In the genomic region with DNA sequence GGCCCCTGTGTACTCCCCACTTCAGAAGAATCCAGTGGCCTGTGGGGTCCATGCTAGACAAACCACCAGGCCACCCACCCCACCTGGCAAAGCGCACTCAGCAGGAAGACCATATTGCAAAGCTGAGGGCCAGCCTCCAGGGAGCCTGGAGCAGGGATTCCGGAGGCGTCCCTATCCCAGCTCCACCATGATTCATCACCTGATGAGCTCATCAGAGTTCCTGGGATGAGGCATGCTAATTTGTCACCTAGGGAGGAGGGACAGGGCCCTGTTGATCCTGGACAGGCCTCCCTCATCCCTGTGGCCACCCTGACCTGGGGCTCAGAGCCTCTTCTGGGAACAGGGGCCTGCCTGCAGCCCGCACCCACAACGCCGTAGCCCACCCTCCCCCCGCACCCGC, we compare ENCODE assay signal across 3 cellular contexts.
TF ChIP-seq lines count a peak whose summit lies in the region.

No MANE protein-coding gene starts in this region.

TF ChIP-seq in IMR-90, 13 proteins besides CTCF, POLR2A, EP300 and RAD21:
- TF ChIP-seq MAFK (IDR thresholded peaks at IDR 0.05; ENCODE audit: low read depth, low read length): no peak
- peak; percentile 64 for TF ChIP-seq FOS (IDR thresholded peaks at IDR 0.05; ENCODE audit: low read depth, low read length)
- TF ChIP-seq, protein P1, sequence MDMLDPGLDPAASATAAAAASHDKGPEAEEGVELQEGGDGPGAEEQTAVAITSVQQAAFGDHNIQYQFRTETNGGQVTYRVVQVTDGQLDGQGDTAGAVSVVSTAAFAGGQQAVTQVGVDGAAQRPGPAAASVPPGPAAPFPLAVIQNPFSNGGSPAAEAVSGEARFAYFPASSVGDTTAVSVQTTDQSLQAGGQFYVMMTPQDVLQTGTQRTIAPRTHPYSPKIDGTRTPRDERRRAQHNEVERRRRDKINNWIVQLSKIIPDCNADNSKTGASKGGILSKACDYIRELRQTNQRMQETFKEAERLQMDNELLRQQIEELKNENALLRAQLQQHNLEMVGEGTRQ (IDR thresholded peaks at IDR 0.05; ENCODE audit: low read depth, low read length): no peak
- TF ChIP-seq SMC3 (IDR thresholded peaks at IDR 0.05; ENCODE audit: low read depth, low read length): no peak
- TF ChIP-seq CEBPB (IDR thresholded peaks at IDR 0.05; ENCODE audit: low read depth, low read length): peak; percentile 5; the same call in 1 of the 2 replicates

TF ChIP-seq in K562, 482 proteins besides CTCF, POLR2A, EP300 and RAD21 (continues in another document):
- TF ChIP-seq ELF1 (tag; IDR thresholded peaks at IDR 0.05): no peak
- TF ChIP-seq, protein P2, sequence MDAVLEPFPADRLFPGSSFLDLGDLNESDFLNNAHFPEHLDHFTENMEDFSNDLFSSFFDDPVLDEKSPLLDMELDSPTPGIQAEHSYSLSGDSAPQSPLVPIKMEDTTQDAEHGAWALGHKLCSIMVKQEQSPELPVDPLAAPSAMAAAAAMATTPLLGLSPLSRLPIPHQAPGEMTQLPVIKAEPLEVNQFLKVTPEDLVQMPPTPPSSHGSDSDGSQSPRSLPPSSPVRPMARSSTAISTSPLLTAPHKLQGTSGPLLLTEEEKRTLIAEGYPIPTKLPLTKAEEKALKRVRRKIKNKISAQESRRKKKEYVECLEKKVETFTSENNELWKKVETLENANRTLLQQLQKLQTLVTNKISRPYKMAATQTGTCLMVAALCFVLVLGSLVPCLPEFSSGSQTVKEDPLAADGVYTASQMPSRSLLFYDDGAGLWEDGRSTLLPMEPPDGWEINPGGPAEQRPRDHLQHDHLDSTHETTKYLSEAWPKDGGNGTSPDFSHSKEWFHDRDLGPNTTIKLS (IDR thresholded peaks at IDR 0.05; ENCODE audit: borderline replicate concordance, low read depth): no peak
- TF ChIP-seq ZNF239 (CRISPR knock-in tag; IDR thresholded peaks at IDR 0.05): no peak
- TF ChIP-seq, protein P3, sequence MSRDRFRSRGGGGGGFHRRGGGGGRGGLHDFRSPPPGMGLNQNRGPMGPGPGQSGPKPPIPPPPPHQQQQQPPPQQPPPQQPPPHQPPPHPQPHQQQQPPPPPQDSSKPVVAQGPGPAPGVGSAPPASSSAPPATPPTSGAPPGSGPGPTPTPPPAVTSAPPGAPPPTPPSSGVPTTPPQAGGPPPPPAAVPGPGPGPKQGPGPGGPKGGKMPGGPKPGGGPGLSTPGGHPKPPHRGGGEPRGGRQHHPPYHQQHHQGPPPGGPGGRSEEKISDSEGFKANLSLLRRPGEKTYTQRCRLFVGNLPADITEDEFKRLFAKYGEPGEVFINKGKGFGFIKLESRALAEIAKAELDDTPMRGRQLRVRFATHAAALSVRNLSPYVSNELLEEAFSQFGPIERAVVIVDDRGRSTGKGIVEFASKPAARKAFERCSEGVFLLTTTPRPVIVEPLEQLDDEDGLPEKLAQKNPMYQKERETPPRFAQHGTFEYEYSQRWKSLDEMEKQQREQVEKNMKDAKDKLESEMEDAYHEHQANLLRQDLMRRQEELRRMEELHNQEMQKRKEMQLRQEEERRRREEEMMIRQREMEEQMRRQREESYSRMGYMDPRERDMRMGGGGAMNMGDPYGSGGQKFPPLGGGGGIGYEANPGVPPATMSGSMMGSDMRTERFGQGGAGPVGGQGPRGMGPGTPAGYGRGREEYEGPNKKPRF (IDR thresholded peaks at IDR 0.05; ENCODE audit: low read depth, low read length): no peak
- TF ChIP-seq L3MBTL2 (IDR thresholded peaks at IDR 0.05): no peak
- TF ChIP-seq, protein P4, sequence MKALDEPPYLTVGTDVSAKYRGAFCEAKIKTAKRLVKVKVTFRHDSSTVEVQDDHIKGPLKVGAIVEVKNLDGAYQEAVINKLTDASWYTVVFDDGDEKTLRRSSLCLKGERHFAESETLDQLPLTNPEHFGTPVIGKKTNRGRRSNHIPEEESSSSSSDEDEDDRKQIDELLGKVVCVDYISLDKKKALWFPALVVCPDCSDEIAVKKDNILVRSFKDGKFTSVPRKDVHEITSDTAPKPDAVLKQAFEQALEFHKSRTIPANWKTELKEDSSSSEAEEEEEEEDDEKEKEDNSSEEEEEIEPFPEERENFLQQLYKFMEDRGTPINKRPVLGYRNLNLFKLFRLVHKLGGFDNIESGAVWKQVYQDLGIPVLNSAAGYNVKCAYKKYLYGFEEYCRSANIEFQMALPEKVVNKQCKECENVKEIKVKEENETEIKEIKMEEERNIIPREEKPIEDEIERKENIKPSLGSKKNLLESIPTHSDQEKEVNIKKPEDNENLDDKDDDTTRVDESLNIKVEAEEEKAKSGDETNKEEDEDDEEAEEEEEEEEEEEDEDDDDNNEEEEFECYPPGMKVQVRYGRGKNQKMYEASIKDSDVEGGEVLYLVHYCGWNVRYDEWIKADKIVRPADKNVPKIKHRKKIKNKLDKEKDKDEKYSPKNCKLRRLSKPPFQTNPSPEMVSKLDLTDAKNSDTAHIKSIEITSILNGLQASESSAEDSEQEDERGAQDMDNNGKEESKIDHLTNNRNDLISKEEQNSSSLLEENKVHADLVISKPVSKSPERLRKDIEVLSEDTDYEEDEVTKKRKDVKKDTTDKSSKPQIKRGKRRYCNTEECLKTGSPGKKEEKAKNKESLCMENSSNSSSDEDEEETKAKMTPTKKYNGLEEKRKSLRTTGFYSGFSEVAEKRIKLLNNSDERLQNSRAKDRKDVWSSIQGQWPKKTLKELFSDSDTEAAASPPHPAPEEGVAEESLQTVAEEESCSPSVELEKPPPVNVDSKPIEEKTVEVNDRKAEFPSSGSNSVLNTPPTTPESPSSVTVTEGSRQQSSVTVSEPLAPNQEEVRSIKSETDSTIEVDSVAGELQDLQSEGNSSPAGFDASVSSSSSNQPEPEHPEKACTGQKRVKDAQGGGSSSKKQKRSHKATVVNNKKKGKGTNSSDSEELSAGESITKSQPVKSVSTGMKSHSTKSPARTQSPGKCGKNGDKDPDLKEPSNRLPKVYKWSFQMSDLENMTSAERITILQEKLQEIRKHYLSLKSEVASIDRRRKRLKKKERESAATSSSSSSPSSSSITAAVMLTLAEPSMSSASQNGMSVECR (CRISPR knock-in tag; IDR thresholded peaks at IDR 0.05): no peak
- TF ChIP-seq ZKSCAN1 (IDR thresholded peaks at IDR 0.05; ENCODE audit: low read depth, low read length): no peak
- TF ChIP-seq JUN (IDR thresholded peaks at IDR 0.05; ENCODE audit: borderline replicate concordance, low read depth, low read length): peak; percentile 85
- TF ChIP-seq JUN (CRISPR knock-in tag; IDR thresholded peaks at IDR 0.05; ENCODE audit: borderline replicate concordance): no peak
- TF ChIP-seq FOS (IDR thresholded peaks at IDR 0.05; ENCODE audit: extremely low read depth, insufficient read length): peak; percentile 9
- TF ChIP-seq, protein P5, sequence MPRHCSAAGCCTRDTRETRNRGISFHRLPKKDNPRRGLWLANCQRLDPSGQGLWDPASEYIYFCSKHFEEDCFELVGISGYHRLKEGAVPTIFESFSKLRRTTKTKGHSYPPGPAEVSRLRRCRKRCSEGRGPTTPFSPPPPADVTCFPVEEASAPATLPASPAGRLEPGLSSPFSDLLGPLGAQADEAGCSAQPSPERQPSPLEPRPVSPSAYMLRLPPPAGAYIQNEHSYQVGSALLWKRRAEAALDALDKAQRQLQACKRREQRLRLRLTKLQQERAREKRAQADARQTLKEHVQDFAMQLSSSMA (CRISPR knock-in tag; IDR thresholded peaks at IDR 0.05): no peak
- TF ChIP-seq ZNF217 (CRISPR knock-in tag; IDR thresholded peaks at IDR 0.05): no peak
- TF ChIP-seq, protein P6, sequence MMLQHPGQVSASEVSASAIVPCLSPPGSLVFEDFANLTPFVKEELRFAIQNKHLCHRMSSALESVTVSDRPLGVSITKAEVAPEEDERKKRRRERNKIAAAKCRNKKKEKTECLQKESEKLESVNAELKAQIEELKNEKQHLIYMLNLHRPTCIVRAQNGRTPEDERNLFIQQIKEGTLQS (IDR thresholded peaks at IDR 0.05): peak; percentile 88
- TF ChIP-seq, protein P6 (CRISPR knock-in tag; conservative IDR thresholded peaks at IDR 0.05): no peak
- TF ChIP-seq ZNF263 (CRISPR knock-in tag; IDR thresholded peaks at IDR 0.05; ENCODE audit: borderline replicate concordance): peak; percentile 93
- TF ChIP-seq POLR2B (IDR thresholded peaks at IDR 0.05; ENCODE audit: low read depth, partially characterized antibody): no peak
- no peak for TF ChIP-seq ZBTB17 (CRISPR knock-in tag; IDR thresholded peaks at IDR 0.05)

TF ChIP-seq in HepG2, 621 proteins besides CTCF, POLR2A, EP300 and RAD21:
- TF ChIP-seq, protein P7, sequence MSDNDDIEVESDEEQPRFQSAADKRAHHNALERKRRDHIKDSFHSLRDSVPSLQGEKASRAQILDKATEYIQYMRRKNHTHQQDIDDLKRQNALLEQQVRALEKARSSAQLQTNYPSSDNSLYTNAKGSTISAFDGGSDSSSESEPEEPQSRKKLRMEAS (IDR thresholded peaks at IDR 0.05): no peak
- TF ChIP-seq, protein P8, sequence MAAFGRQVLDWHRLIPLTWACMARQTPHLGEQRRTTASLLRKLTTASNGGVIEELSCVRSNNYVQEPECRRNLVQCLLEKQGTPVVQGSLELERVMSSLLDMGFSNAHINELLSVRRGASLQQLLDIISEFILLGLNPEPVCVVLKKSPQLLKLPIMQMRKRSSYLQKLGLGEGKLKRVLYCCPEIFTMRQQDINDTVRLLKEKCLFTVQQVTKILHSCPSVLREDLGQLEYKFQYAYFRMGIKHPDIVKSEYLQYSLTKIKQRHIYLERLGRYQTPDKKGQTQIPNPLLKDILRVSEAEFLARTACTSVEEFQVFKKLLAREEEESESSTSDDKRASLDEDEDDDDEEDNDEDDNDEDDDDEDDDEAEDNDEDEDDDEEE (CRISPR knock-in tag; IDR thresholded peaks at IDR 0.05): no peak
- TF ChIP-seq ZNF260 (CRISPR knock-in tag; IDR thresholded peaks at IDR 0.05; ENCODE audit: borderline replicate concordance, low read depth): no peak
- peak; percentile 90 for TF ChIP-seq ZNF263 (CRISPR knock-in tag; IDR thresholded peaks at IDR 0.05)
- no peak for TF ChIP-seq ZNF12 (CRISPR knock-in tag; IDR thresholded peaks at IDR 0.05)
- TF ChIP-seq AHR (CRISPR knock-in tag; IDR thresholded peaks at IDR 0.05): no peak
- TF ChIP-seq, protein P9, sequence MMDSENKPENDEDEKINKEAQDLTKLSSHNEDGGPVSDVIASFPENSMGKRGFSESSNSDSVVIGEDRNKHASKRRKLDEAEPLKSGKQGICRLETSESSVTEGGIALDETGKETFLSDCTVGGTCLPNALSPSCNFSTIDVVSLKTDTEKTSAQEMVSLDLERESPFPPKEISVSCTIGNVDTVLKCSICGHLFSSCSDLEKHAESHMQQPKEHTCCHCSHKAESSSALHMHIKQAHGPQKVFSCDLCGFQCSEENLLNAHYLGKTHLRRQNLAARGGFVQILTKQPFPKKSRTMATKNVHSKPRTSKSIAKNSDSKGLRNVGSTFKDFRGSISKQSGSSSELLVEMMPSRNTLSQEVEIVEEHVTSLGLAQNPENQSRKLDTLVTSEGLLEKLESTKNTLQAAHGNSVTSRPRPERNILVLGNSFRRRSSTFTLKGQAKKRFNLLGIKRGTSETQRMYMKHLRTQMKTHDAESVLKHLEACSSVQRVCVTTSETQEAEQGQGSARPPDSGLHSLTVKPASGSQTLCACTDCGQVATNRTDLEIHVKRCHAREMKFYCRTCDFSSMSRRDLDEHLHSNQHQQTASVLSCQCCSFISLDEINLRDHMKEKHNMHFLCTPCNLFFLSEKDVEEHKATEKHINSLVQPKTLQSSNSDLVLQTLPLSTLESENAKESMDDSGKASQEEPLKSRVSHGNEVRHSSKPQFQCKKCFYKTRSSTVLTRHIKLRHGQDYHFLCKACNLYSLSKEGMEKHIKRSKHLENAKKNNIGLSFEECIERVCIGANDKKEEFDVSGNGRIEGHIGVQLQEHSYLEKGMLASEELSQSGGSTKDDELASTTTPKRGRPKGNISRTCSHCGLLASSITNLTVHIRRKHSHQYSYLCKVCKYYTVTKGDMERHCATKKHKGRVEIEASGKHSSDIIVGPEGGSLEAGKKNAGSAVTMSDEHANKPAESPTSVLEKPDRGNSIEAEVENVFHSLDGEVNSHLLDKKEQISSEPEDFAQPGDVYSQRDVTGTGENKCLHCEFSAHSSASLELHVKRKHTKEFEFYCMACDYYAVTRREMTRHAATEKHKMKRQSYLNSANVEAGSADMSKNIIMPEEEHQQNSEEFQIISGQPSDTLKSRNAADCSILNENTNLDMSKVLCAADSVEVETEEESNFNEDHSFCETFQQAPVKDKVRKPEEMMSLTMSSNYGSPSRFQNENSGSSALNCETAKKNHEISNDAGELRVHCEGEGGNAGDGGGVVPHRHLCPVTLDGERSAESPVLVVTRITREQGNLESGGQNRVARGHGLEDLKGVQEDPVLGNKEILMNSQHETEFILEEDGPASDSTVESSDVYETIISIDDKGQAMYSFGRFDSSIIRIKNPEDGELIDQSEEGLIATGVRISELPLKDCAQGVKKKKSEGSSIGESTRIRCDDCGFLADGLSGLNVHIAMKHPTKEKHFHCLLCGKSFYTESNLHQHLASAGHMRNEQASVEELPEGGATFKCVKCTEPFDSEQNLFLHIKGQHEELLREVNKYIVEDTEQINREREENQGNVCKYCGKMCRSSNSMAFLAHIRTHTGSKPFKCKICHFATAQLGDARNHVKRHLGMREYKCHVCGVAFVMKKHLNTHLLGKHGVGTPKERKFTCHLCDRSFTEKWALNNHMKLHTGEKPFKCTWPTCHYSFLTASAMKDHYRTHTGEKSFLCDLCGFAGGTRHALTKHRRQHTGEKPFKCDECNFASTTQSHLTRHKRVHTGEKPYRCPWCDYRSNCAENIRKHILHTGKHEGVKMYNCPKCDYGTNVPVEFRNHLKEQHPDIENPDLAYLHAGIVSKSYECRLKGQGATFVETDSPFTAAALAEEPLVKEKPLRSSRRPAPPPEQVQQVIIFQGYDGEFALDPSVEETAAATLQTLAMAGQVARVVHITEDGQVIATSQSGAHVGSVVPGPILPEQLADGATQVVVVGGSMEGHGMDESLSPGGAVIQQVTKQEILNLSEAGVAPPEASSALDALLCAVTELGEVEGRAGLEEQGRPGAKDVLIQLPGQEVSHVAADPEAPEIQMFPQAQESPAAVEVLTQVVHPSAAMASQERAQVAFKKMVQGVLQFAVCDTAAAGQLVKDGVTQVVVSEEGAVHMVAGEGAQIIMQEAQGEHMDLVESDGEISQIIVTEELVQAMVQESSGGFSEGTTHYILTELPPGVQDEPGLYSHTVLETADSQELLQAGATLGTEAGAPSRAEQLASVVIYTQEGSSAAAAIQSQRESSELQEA (CRISPR knock-in tag; IDR thresholded peaks at IDR 0.05; ENCODE audit: not compliant biosample characterization): no peak
- TF ChIP-seq FOSL2 (CRISPR knock-in tag; IDR thresholded peaks at IDR 0.05): peak; percentile 54
- TF ChIP-seq ZNF747 (CRISPR knock-in tag; IDR thresholded peaks at IDR 0.05; ENCODE audit: borderline replicate concordance): no peak
- TF ChIP-seq ZNF577 (CRISPR knock-in tag; IDR thresholded peaks at IDR 0.05; ENCODE audit: borderline replicate concordance, low read depth): no peak
